8 cellular contexts compared by ENCODE assay signal in genomic region chr10:123154943-123155505, GRCh38. TPM values are rescaled to one million over a fixed set of nuclear protein-coding genes. Genes with fewer than 3 reads are reported as not detected.
DNase-seq lines count a peak whose midpoint lies in the region; ATAC-seq and TF ChIP-seq lines count a peak whose summit lies in the region.

No MANE protein-coding gene starts in this region.

- CTCF ChIA-PET in AG04450 (lab: Charles Lee) = interaction anchor here (1.9 to 2.3 kb wide), 2 partner anchors 22 to 111 kb away, joined by 4 to 6 read pairs; no protein-coding TSS in a partner anchor

- H3K27me3 ChIP-seq in AG04450 (ENCODE audit: control insufficient read depth, insufficient read depth, low read length) (peaks cover 27% of the 10 kb centered on the region), psoas muscle (ENCODE audit: insufficient read depth in 3 of 3, low read length in 2 of 3) (peaks cover 3 to 34% (median 17%) of the 10 kb centered on the region in 3 donors)

- ATAC-seq in GM18907 (IDR thresholded peaks at IDR 0.05; ENCODE audit: unreplicated experiment) = peak; percentile 22
- peak; percentile 7 for ATAC-seq in HG03135 (IDR thresholded peaks at IDR 0.05; ENCODE audit: unreplicated experiment)
- peak in 1 of 4 donors; percentile 14 for ATAC-seq in psoas muscle

- H3K9me3 ChIP-seq in AG04450 (ENCODE audit: control insufficient read depth, insufficient read depth, low read length) (peaks cover 6% of the 10 kb centered on the region; the same call in 1 of the 2 replicates), psoas muscle (no peaks in the 10 kb centered on the region)

- WGBS in psoas muscle, 3 donors = 5 to 10% (median 7%) methylated on average over 26 of the region's 26 CpGs

- POLR2A ChIA-PET in AG04450 (lab: Yijun Ruan, JAX) = no interaction called here

- H3K36me3 ChIP-seq in psoas muscle (ENCODE audit: insufficient read depth in 1 of 2, low read depth in 1 of 2) = peaks cover 4 to 45% of the 10 kb centered on the region in 2 donors

- intact Hi-C loops in psoas muscle (cut with DNase I) = loop anchor here (1.0 to 10.0 kb wide), 4 partner anchors 17 to 200 kb away; partner anchors contain the start of genes ACADSB (in 1 of the 2), C10orf88 (in 1 of the 2) and IKZF5 (in 1 of the 2)

- H3K4me3 ChIP-seq in AG04450 (ENCODE audit: low read depth, low read length) (peak overlapping the region; percentile 99), fibroblast of villous mesenchyme (ENCODE audit: low read depth, low read length) (peak overlapping the region; percentile 92), psoas muscle (peak overlapping the region; percentile 75)

- H3K4me1 ChIP-seq in psoas muscle = peaks cover 39% of the 10 kb centered on the region

- DNase-seq in AG04450 (ENCODE audit: low read depth, low spot score) (no peak), UCSD-AML1 (lab: John Stamatoyannopoulos, UW; ENCODE audit: unreplicated experiment) (peak; percentile 78), fibroblast of villous mesenchyme (ENCODE audit: low read depth) (peak; percentile 58), psoas muscle (no peak), GM20000 (ENCODE audit: low spot score) (no peak)
- no peak for DNase-seq in activated CD4-positive, CD25-positive, alpha-beta regulatory T cell (lab: John Stamatoyannopoulos, UW)

- TF ChIP-seq CTCF in AG04450 (IDR thresholded peaks at IDR 0.05; ENCODE audit: low read depth, low read length) (no peak), fibroblast of villous mesenchyme (IDR thresholded peaks at IDR 0.05; ENCODE audit: insufficient read depth, low read depth, low read length) (no peak), psoas muscle (IDR thresholded peaks at IDR 0.05) (no peak), GM20000 (IDR thresholded peaks at IDR 0.05; ENCODE audit: extremely low read depth, missing control alignments) (no peak)

- H3K27ac ChIP-seq in AG04450 (ENCODE audit: low read depth, low read length) (no peak overlapping the region), psoas muscle (peak overlapping the region; percentile 84)

RNA-seq across cellular contexts. Expression of gene BUB3, which starts 0.8 kb away (rescaled TPM):
- 131 and 135 TPM in 2 replicates for polyA plus RNA-seq in AG04450 (2011; rRNA removed)
- polyA minus RNA-seq in AG04450 (2011; rRNA and poly(A)+ RNA removed) = 158 and 206 TPM in 2 replicates
- 134 and 158 TPM in 2 replicates for total RNA-seq in fibroblast of villous mesenchyme
- total RNA-seq in psoas muscle = 10 to 100 TPM; 28.6 to 35.3 (median 31.2) TPM
- 10 to 100 TPM; 32.9 to 67.3 (median 49.1) TPM for polyA plus RNA-seq in psoas muscle

RNA-seq across cellular contexts. Expression of gene HMX2, which starts 7.1 kb away (rescaled TPM):
- polyA plus RNA-seq in AG04450 (2011; rRNA removed) = not detected in 2 replicates
- not detected in 2 replicates for polyA minus RNA-seq in AG04450 (2011; rRNA and poly(A)+ RNA removed)
- not detected in 2 replicates for total RNA-seq in fibroblast of villous mesenchyme
- total RNA-seq in psoas muscle = not detected
- polyA plus RNA-seq in psoas muscle = not detected

RNA-seq across cellular contexts. Expression of gene HMX3, which starts 19.3 kb away (rescaled TPM):
- polyA plus RNA-seq in AG04450 (2011; rRNA removed) = not detected in 2 replicates
- not detected in 2 replicates for polyA minus RNA-seq in AG04450 (2011; rRNA and poly(A)+ RNA removed)
- total RNA-seq in fibroblast of villous mesenchyme = not detected in 2 replicates
- total RNA-seq in psoas muscle = not detected
- not detected for polyA plus RNA-seq in psoas muscle

Comparison
In these comparisons a context has a peak if more than half of its experiments do, and no peak if none do; other contexts are left out.
1. DNase-seq: peak in UCSD-AML1 (single experiment) and fibroblast of villous mesenchyme (single experiment); none in AG04450 (single experiment), psoas muscle (0 of 2), activated CD4-positive, CD25-positive, alpha-beta regulatory T cell (0 of 4) and GM20000 (single experiment).
2. Peak in every context shown above with its lines, with median percentiles within 50 percentile points of each other: H3K4me3 ChIP-seq.